Comparison of ENCODE assay signal across 9 cellular contexts in genomic region chr5:59124983-59125960, GRCh38.
DNase-seq lines count a peak whose midpoint lies in the region; ATAC-seq, FAIRE-seq and TF ChIP-seq lines count a peak whose summit lies in the region.
"Had no signal": no experiment of that assay in that cellular context is flagged by ENCODE, and none has a peak within 500 bp of the region (broad histone marks: within the 10 kb centered on the region; RNA-seq: fewer than 3 reads in every experiment).

No MANE protein-coding gene starts in this region.

- intact Hi-C loops in mucosa of descending colon (cut with DNase I, micrococcal nuclease): loop anchor here in 1 of 2 donors (5.0 kb wide), 1 partner anchor 88 kb away; no protein-coding TSS in a partner anchor
- intact Hi-C loops in prostate gland (cut with DNase I): loop anchor here (10.0 kb wide), 1 partner anchor 90 kb away; no protein-coding TSS in a partner anchor

- H3K36me3 ChIP-seq in KMS-11 (ENCODE audit: insufficient read depth) (no peaks in the 10 kb centered on the region), astrocyte (ENCODE audit: insufficient read depth, low read length) (no peaks in the 10 kb centered on the region), neural cell (ENCODE audit: insufficient read depth, low read length) (no peaks in the 10 kb centered on the region), mucosa of descending colon (ENCODE audit: low read depth) (no peaks in the 10 kb centered on the region), prostate gland (no peaks in the 10 kb centered on the region)

- 76% methylated on average over 9 of the region's 9 CpGs for WGBS in prostate gland

- no peak overlapping the region for H3K4me3 ChIP-seq in KMS-11 (IDR thresholded peaks at IDR 0.05; ENCODE audit: insufficient read depth, low read depth, low read length)
- H3K4me3 ChIP-seq in astrocyte (ENCODE audit: insufficient read depth, low read depth, low read length): no peak overlapping the region
- H3K4me3 ChIP-seq in neural cell (ENCODE audit: low read length): no peak overlapping the region
- no peak overlapping the region for H3K4me3 ChIP-seq in mucosa of descending colon
- H3K4me3 ChIP-seq in prostate gland: no peak overlapping the region

- DNase-seq in EL (peak; percentile 30), astrocyte (ENCODE audit: low read depth) (no peak), iPS-NIHi11 (ENCODE audit: low spot score) (no peak), mucosa of descending colon (no peak), prostate gland (ENCODE audit: low spot score) (no peak)

- H3K4me1 Mint-ChIP-seq in astrocyte (ENCODE audit: low read depth, unreplicated experiment): peaks cover 3% of the 10 kb centered on the region

- no peaks in the 10 kb centered on the region for H3K79me2 ChIP-seq in KMS-11 (ENCODE audit: insufficient read depth, low read depth)
- no peaks in the 10 kb centered on the region for H3K79me2 ChIP-seq in astrocyte (ENCODE audit: insufficient read depth, low read length)
- no peaks in the 10 kb centered on the region for H3K79me2 ChIP-seq in neural cell (replicated peaks; ENCODE audit: insufficient read depth, low read length)

- peak; percentile 20 for FAIRE-seq in astrocyte (lab: Jason Lieb, UNC)

- H3K36me3 Mint-ChIP-seq in astrocyte (ENCODE audit: low read depth, unreplicated experiment): no peaks in the 10 kb centered on the region

- no peaks in the 10 kb centered on the region for H3K27me3 Mint-ChIP-seq in astrocyte (ENCODE audit: low read depth, unreplicated experiment)

- H3F3A ChIP-seq in neural cell (ENCODE audit: insufficient read depth, low read length, poor library complexity, severe bottlenecking): no peaks in the 10 kb centered on the region

- H3K9ac ChIP-seq in KMS-11 (peak overlapping the region; percentile 64), astrocyte (ENCODE audit: low read length) (peak overlapping the region; percentile 20), neural cell (ENCODE audit: low read length) (peak overlapping the region; percentile 85)

- H3K9me2 ChIP-seq in neural cell (ENCODE audit: insufficient read depth, low read length): no peaks in the 10 kb centered on the region

- H3K9me3 Mint-ChIP-seq in astrocyte (ENCODE audit: unreplicated experiment): no peaks in the 10 kb centered on the region

- TF ChIP-seq RAD21 in neural cell (conservative IDR thresholded peaks at IDR 0.05): no peak

- no peak for TF ChIP-seq EP300 in neural cell (conservative IDR thresholded peaks at IDR 0.05; ENCODE audit: poor library complexity, severe bottlenecking)

- no peak overlapping the region for H3K4me3 Mint-ChIP-seq in astrocyte (ENCODE audit: unreplicated experiment)

- H3K27ac ChIP-seq in KMS-11 (peak overlapping the region; percentile 89), astrocyte (ENCODE audit: low read depth, low read length) (no peak overlapping the region), neural cell (ENCODE audit: low read length) (peak overlapping the region; percentile 99), prostate gland (peak overlapping the region in 1 of 2 donors; percentile 13)
- H3K27ac ChIP-seq: RWPE1 had no signal

- peak overlapping the region; percentile 50; the same call in 1 of the 2 replicates for H2AFZ ChIP-seq in KMS-11 (ENCODE audit: low read depth)
- H2AFZ ChIP-seq in astrocyte (ENCODE audit: low read depth, low read length): peak overlapping the region; percentile 14
- H2AFZ ChIP-seq in neural cell (ENCODE audit: low read depth, low read length): no peak overlapping the region

- H4K20me1 ChIP-seq in KMS-11 (ENCODE audit: insufficient read depth): no peaks in the 10 kb centered on the region
- H4K20me1 ChIP-seq in astrocyte (ENCODE audit: insufficient read depth, low read length): no peaks in the 10 kb centered on the region
- no peaks in the 10 kb centered on the region for H4K20me1 ChIP-seq in neural cell (ENCODE audit: insufficient read depth)

- no peak for TF ChIP-seq POLR2A in prostate gland (IDR thresholded peaks at IDR 0.05)

- H3K9me3 ChIP-seq in astrocyte (ENCODE audit: insufficient read depth, low read depth, low read length) (no peaks in the 10 kb centered on the region), neural cell (ENCODE audit: low read length) (no peaks in the 10 kb centered on the region), mucosa of descending colon (no peaks in the 10 kb centered on the region), prostate gland (no peaks in the 10 kb centered on the region)

- H3K4me2 ChIP-seq in KMS-11: peak overlapping the region; percentile 99
- H3K4me2 ChIP-seq in astrocyte (ENCODE audit: low read length): peak overlapping the region; percentile 41
- no peak overlapping the region for H3K4me2 ChIP-seq in neural cell (ENCODE audit: low read length)

- no peaks in the 10 kb centered on the region for H3K27me3 ChIP-seq in KMS-11 (ENCODE audit: insufficient read depth, low read depth)
- no peaks in the 10 kb centered on the region for H3K27me3 ChIP-seq in astrocyte (ENCODE audit: insufficient read depth, low read length)
- H3K27me3 ChIP-seq in neural cell (ENCODE audit: insufficient read depth, low read depth, low read length): no peaks in the 10 kb centered on the region
- no peaks in the 10 kb centered on the region for H3K27me3 ChIP-seq in prostate gland (replicated peaks; ENCODE audit: insufficient read depth)

- H3K4me1 ChIP-seq in KMS-11 (ENCODE audit: low read depth, poor library complexity, severe bottlenecking): peaks cover 85% of the 10 kb centered on the region
- H3K4me1 ChIP-seq in astrocyte (ENCODE audit: insufficient read depth, low read length): peaks cover 19% of the 10 kb centered on the region
- H3K4me1 ChIP-seq in mucosa of descending colon (ENCODE audit: low read depth): peaks cover 13% of the 10 kb centered on the region
- H3K4me1 ChIP-seq in prostate gland (replicated peaks): peaks cover 6% of the 10 kb centered on the region

- H3K27ac Mint-ChIP-seq in astrocyte (ENCODE audit: unreplicated experiment): no peak overlapping the region

- ATAC-seq in mucosa of descending colon: no peak
- ATAC-seq in HG03439 (IDR thresholded peaks at IDR 0.05; ENCODE audit: unreplicated experiment): no peak

- TF ChIP-seq CTCF in KMS-11 (conservative IDR thresholded peaks at IDR 0.05; ENCODE audit: low read depth, low read length) (no peak), astrocyte (IDR thresholded peaks at IDR 0.05; ENCODE audit: insufficient read depth, low read depth, low read length) (no peak), neural cell (IDR thresholded peaks at IDR 0.05; ENCODE audit: poor library complexity, severe bottlenecking) (no peak), mucosa of descending colon (IDR thresholded peaks at IDR 0.05) (no peak), prostate gland (IDR thresholded peaks at IDR 0.05) (no peak)

TF ChIP-seq in neural cell, 6 proteins besides CTCF, POLR2A, EP300 and RAD21:
- TF ChIP-seq REST (IDR thresholded peaks at IDR 0.05; ENCODE audit: borderline replicate concordance) (peak; percentile 18), EZH2 (IDR thresholded peaks at IDR 0.05; ENCODE audit: borderline replicate concordance, insufficient read depth, low read length, poor library complexity, severe bottlenecking) (no peak)
TF ChIP-seq in neural cell: peak in this region for 1.

Comparison
In these comparisons a context has a peak if more than half of its experiments do, and no peak if none do; other contexts are left out.
1. H3K9ac ChIP-seq: peak in every context shown above with its lines; median percentile 85 in neural cell; 64 in KMS-11; 20 in astrocyte.